Comparison of ENCODE assay signal across 8 cellular contexts in genomic region chr2:231394201-231395141, GRCh38. TPM values are rescaled to one million over a fixed set of nuclear protein-coding genes. Genes with fewer than 3 reads are reported as not detected.
DNase-seq lines count a peak whose midpoint lies in the region; ATAC-seq and TF ChIP-seq lines count a peak whose summit lies in the region.

No MANE protein-coding gene starts in this region.

- peaks cover 7% of the 10 kb centered on the region for H3K36me3 ChIP-seq in colonic mucosa

- peak overlapping the region; percentile 77 for H3K4me3 ChIP-seq in colonic mucosa

- peak overlapping the region; percentile 100 for H3K27ac Mint-ChIP-seq in stimulated activated naive B cell treated with anti-CD40 and anti-IgM and Interleukin-4, amounts not matched to agents 10 μg/mL and 1 μg/mL and 100 μg/mL, for 72 hours

- intact Hi-C loops in colonic mucosa (cut with DNase I): loop anchor here (5.0 kb wide), 1 partner anchor 97 kb away; no protein-coding TSS in a partner anchor

- H3K27ac ChIP-seq in colonic mucosa: peak overlapping the region; percentile 55

- peaks cover 54 to 86% of the 10 kb centered on the region in 2 donors for H3K4me1 Mint-ChIP-seq in stimulated activated naive B cell treated with anti-CD40 and anti-IgM and Interleukin-4, amounts not matched to agents 10 μg/mL and 1 μg/mL and 100 μg/mL, for 72 hours

- peaks cover 24 to 45% of the 10 kb centered on the region in 2 donors for H3K36me3 Mint-ChIP-seq in stimulated activated naive B cell treated with anti-CD40 and anti-IgM and Interleukin-4, amounts not matched to agents 10 μg/mL and 1 μg/mL and 100 μg/mL, for 72 hours

- H3K9me3 ChIP-seq in colonic mucosa: no peaks in the 10 kb centered on the region

- H3K27me3 ChIP-seq in colonic mucosa: no peaks in the 10 kb centered on the region

- peak; percentile 49 for TF ChIP-seq CTCF in colonic mucosa (IDR thresholded peaks at IDR 0.05)

- H3K27me3 Mint-ChIP-seq in stimulated activated naive B cell treated with anti-CD40 and anti-IgM and Interleukin-4, amounts not matched to agents 10 μg/mL and 1 μg/mL and 100 μg/mL, for 72 hours: no peaks in the 10 kb centered on the region

- H3K4me1 ChIP-seq in colonic mucosa: peaks cover 6% of the 10 kb centered on the region

- peaks cover 0 to 2% of the 10 kb centered on the region in 2 donors for H3K9me3 Mint-ChIP-seq in stimulated activated naive B cell treated with anti-CD40 and anti-IgM and Interleukin-4, amounts not matched to agents 10 μg/mL and 1 μg/mL and 100 μg/mL, for 72 hours

- peak overlapping the region; percentile 92 to 100 for H3K4me3 Mint-ChIP-seq in stimulated activated naive B cell treated with anti-CD40 and anti-IgM and Interleukin-4, amounts not matched to agents 10 μg/mL and 1 μg/mL and 100 μg/mL, for 72 hours

- H3K9ac ChIP-seq in colonic mucosa (ENCODE audit: low read depth in 2 of 2, low read length in 2 of 2): peak overlapping the region in 1 of 2 donors; percentile 58

- peak; percentile 34 for ATAC-seq in GM21381 (IDR thresholded peaks at IDR 0.05; ENCODE audit: unreplicated experiment)
- peak; percentile 38 for ATAC-seq in HG03565 (IDR thresholded peaks at IDR 0.05; ENCODE audit: unreplicated experiment)
- ATAC-seq in stimulated activated naive B cell treated with anti-CD40 and anti-IgM and Interleukin-4, amounts not matched to agents 10 μg/mL and 1 μg/mL and 100 μg/mL, for 72 hours (replicated peaks): peak; percentile 33

- peak; percentile 37 for DNase-seq in DMS 273 (lab: John Stamatoyannopoulos, UW; ENCODE audit: unreplicated experiment)
- DNase-seq in DMS 273 treated with DMSO at 0.1 percent for 48 hours (lab: John Stamatoyannopoulos, UW): no peak
- peak; percentile 67 for DNase-seq in colonic mucosa
- DNase-seq in stimulated activated naive B cell treated with anti-CD40 and anti-IgM and Interleukin-4, amounts not matched to agents 10 μg/mL and 1 μg/mL and 100 μg/mL, for 72 hours: peak; percentile 67
- DNase-seq in cortex of kidney (lab: John Stamatoyannopoulos, UW): no peak
- no peak for DNase-seq in kidney glomerular epithelial cell (lab: John Stamatoyannopoulos, UW)

RNA-seq across cellular contexts. Expression of gene B3GNT7, which starts 1.0 kb away (rescaled TPM):
- 100 to 1,000 TPM; 244 to 258 TPM for total RNA-seq in colonic mucosa

Comparison
In these comparisons a context has a peak if more than half of its experiments do, and no peak if none do; other contexts are left out.
1. DNase-seq: peak in DMS 273 (single experiment), colonic mucosa (single experiment) and stimulated activated naive B cell treated with anti-CD40 and anti-IgM and Interleukin-4, amounts not matched to agents 10 μg/mL and 1 μg/mL and 100 μg/mL, for 72 hours (single experiment); none in DMS 273 treated with DMSO at 0.1 percent for 48 hours (single experiment), cortex of kidney (single experiment) and kidney glomerular epithelial cell (single experiment).
2. Peak in every context shown above with its lines, with median percentiles within 50 percentile points of each other: ATAC-seq.